24 cellular contexts compared by ENCODE assay signal in genomic region chr5:115856936-115857524, GRCh38. TPM values are rescaled to one million over a fixed set of nuclear protein-coding genes. Genes with fewer than 3 reads are reported as not detected.
DNase-seq lines count a peak whose midpoint lies in the region; ATAC-seq, FAIRE-seq and TF ChIP-seq lines count a peak whose summit lies in the region.
"Had no signal": no experiment of that assay in that cellular context is flagged by ENCODE, and none has a peak within 500 bp of the region (broad histone marks: within the 10 kb centered on the region; RNA-seq: fewer than 3 reads in every experiment).

No MANE protein-coding gene starts in this region.

- H3K4me1 Mint-ChIP-seq in T-helper 17 cell, result peaks cover 24% of the 10 kb centered on the region

- no peak overlapping the region for H3K9ac ChIP-seq in HepG2 (ENCODE audit: insufficient read depth, low read depth, low read length)
- H3K9ac ChIP-seq: GM23248 had no signal

- ATAC-seq in HepG2 (no peak), right lobe of liver (no peak), T-helper 17 cell (no peak), left colon (peak; percentile 85)

- over 99% methylated on average over 4 of the region's 4 CpGs for WGBS in HepG2 (ENCODE audit: low lambda C conversion rate)
- WGBS in right lobe of liver (ENCODE audit: insufficient coverage, low coverage, low lambda C conversion rate, missing lambda C conversion rate), result 69% methylated on average over 4 of the region's 4 CpGs

- in situ Hi-C loops in HepG2 (cut with HindIII; ENCODE audit: extremely low pct_ligation_motif_present, low pct_unique_long_range_greater_than_20kb), result no loop called here

- no peaks in the 10 kb centered on the region for H3K36me3 Mint-ChIP-seq in T-helper 17 cell (ENCODE audit: low read depth)

- DNase-seq in HepG2 (ENCODE audit: low spot score), result no peak
- DNase-seq in right lobe of liver, result no peak
- DNase-seq in T-helper 17 cell, result no peak
- no peak for DNase-seq in left colon
- DNase-seq in tibial artery, result no peak
- no peak for DNase-seq in left ventricle myocardium inferior
- no peak for DNase-seq in GM03348 (ENCODE audit: low spot score)
- DNase-seq in NCI-H128 (lab: John Stamatoyannopoulos, UW; ENCODE audit: unreplicated experiment), result no peak
- DNase-seq: activated naive CD4-positive, alpha-beta T cell treated with Interleukin-2 at 50 U/mL for 16 hours; activated T-cell treated with anti-CD3 and anti-CD28 coated beads, Interleukin-2, amount 50 U/mL, for 24 hours; COR-L47; dorsolateral prefrontal cortex; foreskin melanocyte; islet precursor cell; MM.1S; NCI-H1436 treated with DMSO at 0.1 percent for 48 hours; NCI-H524 treated with DMSO at 0.1 percent for 48 hours; upper lobe of left lung had no signal

- H3K27ac Mint-ChIP-seq in T-helper 17 cell, result peak overlapping the region; percentile 41
- H3K27ac Mint-ChIP-seq: activated T-cell treated with anti-CD3 and anti-CD28 coated beads, Interleukin-2, amount 50 U/mL, for 24 hours; IgD-negative memory B cell had no signal

- peak; percentile 23 for FAIRE-seq in HepG2 (lab: Jason Lieb, UNC)
- FAIRE-seq: A549, TTC549 had no signal

- no peaks in the 10 kb centered on the region for H3K27me3 Mint-ChIP-seq in T-helper 17 cell
- H3K27me3 Mint-ChIP-seq: activated T-cell treated with anti-CD3 and anti-CD28 coated beads, Interleukin-2, amount 50 U/mL, for 24 hours; IgD-negative memory B cell had no signal

- POLR2A ChIA-PET in HepG2 (lab: Yijun Ruan, JAX), result no interaction called here

- CTCF ChIA-PET in HepG2 (lab: Yijun Ruan, JAX; ENCODE audit: low intra/inter-chr PET ratio, low total read pairs), result interaction anchor here (0.7 kb wide), 1 partner anchor 310 kb away, joined by 3 read pairs; no protein-coding TSS in a partner anchor

- H3K36me3 ChIP-seq in HepG2 (replicated peaks in 1 of 2; ENCODE audit: control insufficient read depth in 1 of 2, insufficient read depth in 2 of 2, low read length in 2 of 2) (no peaks in the 10 kb centered on the region; a peak in 1 of 5 replicates), right lobe of liver (no peaks in the 10 kb centered on the region), tibial artery (no peaks in the 10 kb centered on the region), left ventricle myocardium inferior (peaks cover 5% of the 10 kb centered on the region)
- H3K36me3 ChIP-seq: right atrium auricular region, upper lobe of left lung had no signal

- no peak for TF ChIP-seq CTCF in HepG2 (CRISPR knock-in tag; IDR thresholded peaks at IDR 0.05)
- no peak for TF ChIP-seq CTCF in right lobe of liver (IDR thresholded peaks at IDR 0.05)
- TF ChIP-seq CTCF in tibial artery (IDR thresholded peaks at IDR 0.05), result no peak
- no peak for TF ChIP-seq CTCF in left ventricle myocardium inferior (IDR thresholded peaks at IDR 0.05; ENCODE audit: borderline replicate concordance)

- BruUV-seq in HepG2 (replicated peaks; lab: Mats Ljungman, UMichigan), result no TSS peak

- peaks cover 12% of the 10 kb centered on the region for H3K4me1 ChIP-seq in HepG2 (ENCODE audit: insufficient read depth, low read length)
- peaks cover 0 to 16% (median 7%) of the 10 kb centered on the region in 4 donors for H3K4me1 ChIP-seq in right lobe of liver
- peaks cover 0 to 94% (median 27%) of the 10 kb centered on the region in 4 donors for H3K4me1 ChIP-seq in tibial artery
- H3K4me1 ChIP-seq in left ventricle myocardium inferior, result peaks cover 55% of the 10 kb centered on the region

- H3K27me3 ChIP-seq in HepG2 (ENCODE audit: control insufficient read depth in 1 of 2, insufficient read depth in 2 of 2, low read length in 2 of 2) (no peaks in the 10 kb centered on the region), right lobe of liver (no peaks in the 10 kb centered on the region), tibial artery (no peaks in the 10 kb centered on the region), left ventricle myocardium inferior (ENCODE audit: low read depth) (no peaks in the 10 kb centered on the region)
- H3K27me3 ChIP-seq: dorsolateral prefrontal cortex, right atrium auricular region, upper lobe of left lung had no signal

- intact Hi-C loops in HepG2 (cut with micrococcal nuclease; ENCODE audit: unreplicated experiment) (no loop called here), right lobe of liver (cut with DNase I) (no loop called here), left colon (cut with DNase I, micrococcal nuclease) (no loop called here), tibial artery (cut with DNase I; ENCODE audit: low total_unique reads) (no loop called here), left ventricle myocardium inferior (cut with micrococcal nuclease) (no loop called here)

- no peak overlapping the region for H3K27ac ChIP-seq in HepG2 (ENCODE audit: extremely low read length, insufficient read depth, low read length)
- no peak overlapping the region for H3K27ac ChIP-seq in right lobe of liver
- H3K27ac ChIP-seq in tibial artery, result peak overlapping the region; percentile 19 to 55
- no peak overlapping the region for H3K27ac ChIP-seq in left ventricle myocardium inferior (replicated peaks)
- H3K27ac ChIP-seq: A549, GM23248, right atrium auricular region, upper lobe of left lung had no signal

- no peak for TF ChIP-seq RAD21 in HepG2 (CRISPR knock-in tag; IDR thresholded peaks at IDR 0.05)

- peaks cover 5% of the 10 kb centered on the region; the same call in 1 of the 2 replicates for H4K20me1 ChIP-seq in HepG2 (ENCODE audit: insufficient read depth, low read length)

- H3K9me3 ChIP-seq in HepG2 (ENCODE audit: low read length) (peaks cover 9% of the 10 kb centered on the region; the same call in 1 of the 2 replicates), right lobe of liver (peaks cover 0 to 5% (median 0%) of the 10 kb centered on the region in 4 donors), T-helper 17 cell (ENCODE audit: control insufficient read depth, low read length, poor library complexity, severe bottlenecking) (no peaks in the 10 kb centered on the region), tibial artery (no peaks in the 10 kb centered on the region), left ventricle myocardium inferior (replicated peaks) (peaks cover 11% of the 10 kb centered on the region)
- H3K9me3 ChIP-seq: upper lobe of left lung had no signal

- H3K4me2 ChIP-seq in HepG2 (ENCODE audit: low read depth, low read length), result no peak overlapping the region

- TF ChIP-seq EP300 in HepG2 (IDR thresholded peaks at IDR 0.05; ENCODE audit: low read depth in 2 of 2, low read length in 2 of 2) (no peak), HepG2 (CRISPR knock-in tag; IDR thresholded peaks at IDR 0.05; ENCODE audit: borderline replicate concordance) (no peak)

- H3K4me3 ChIP-seq in HepG2 (replicated peaks in 1 of 3; ENCODE audit: insufficient read depth in 1 of 3, low read depth in 2 of 3, low read length in 3 of 3) (no peak overlapping the region), right lobe of liver (no peak overlapping the region), tibial artery (no peak overlapping the region), left ventricle myocardium inferior (no peak overlapping the region)
- H3K4me3 ChIP-seq: A549, dorsolateral prefrontal cortex, GM23248, right atrium auricular region, upper lobe of left lung had no signal

- no peak for TF ChIP-seq POLR2A in HepG2 (IDR thresholded peaks at IDR 0.05; ENCODE audit: insufficient read depth in 1 of 2, low read depth in 2 of 2, low read length in 2 of 2)
- no peak for TF ChIP-seq POLR2A in right lobe of liver (IDR thresholded peaks at IDR 0.05)

- H3K4me3 Mint-ChIP-seq in T-helper 17 cell, result no peak overlapping the region
- H3K4me3 Mint-ChIP-seq: activated T-cell treated with anti-CD3 and anti-CD28 coated beads, Interleukin-2, amount 50 U/mL, for 24 hours; IgD-negative memory B cell had no signal

- no peak overlapping the region for H2AFZ ChIP-seq in HepG2 (ENCODE audit: low read length)
- H2AFZ ChIP-seq: GM23248 had no signal

- peaks cover 88% of the 10 kb centered on the region for H3K79me2 ChIP-seq in HepG2 (ENCODE audit: insufficient read depth, low read length)

RNA-seq across cellular contexts. Expression of gene AP3S1, which starts 15.3 kb away (rescaled TPM):
- total RNA-seq in HepG2 (2016; rRNA removed; fragmentation: Illumina TruSeq; extraction: Trizol), result 85.9 and 88.8 TPM in 2 replicates
- 243 and 253 TPM in 2 replicates for total RNA-seq in HepG2 (2016; cell fraction: cytosol; rRNA removed; fragmentation: Illumina TruSeq; extraction: Trizol; ENCODE audit: low read depth)
- 77.4 and 86.8 TPM in 2 replicates for total RNA-seq in HepG2 (2016; cell fraction: insoluble cytoplasmic fraction; rRNA removed; fragmentation: Illumina TruSeq; extraction: Trizol)
- total RNA-seq in HepG2 (2016; cell fraction: membrane; rRNA removed; fragmentation: Illumina TruSeq; extraction: Trizol), result 236 and 253 TPM in 2 replicates
- 40.7 and 54.3 TPM in 2 replicates for total RNA-seq in HepG2 (2016; cell fraction: nucleus; rRNA removed; fragmentation: Illumina TruSeq; extraction: Trizol)
- 28.5 and 50.5 TPM in 2 replicates for polyA plus RNA-seq in HepG2 (2011; rRNA removed)
- 18.5 and 27.6 TPM in 2 replicates for polyA plus RNA-seq in HepG2 (2011; cell fraction: cytosol; rRNA removed)
- 5.6 and 9.3 TPM in 2 replicates for polyA plus RNA-seq in HepG2 (2011; cell fraction: nucleus; rRNA removed)
- 78.2 and 104 TPM in 2 replicates for polyA plus RNA-seq in HepG2 (2012)
- polyA plus RNA-seq in HepG2 (2016; cell fraction: cytosol; fragmentation: Illumina TruSeq; extraction: Trizol; ENCODE audit: low read depth), result 547 and 588 TPM in 2 replicates
- 158 and 163 TPM in 2 replicates for polyA plus RNA-seq in HepG2 (2016; cell fraction: insoluble cytoplasmic fraction; fragmentation: Illumina TruSeq; extraction: Trizol; ENCODE audit: low read depth)
- 408 and 423 TPM in 2 replicates for polyA plus RNA-seq in HepG2 (2016; cell fraction: membrane; fragmentation: Illumina TruSeq; extraction: Trizol; ENCODE audit: low read depth)
- 74.1 and 89.2 TPM in 2 replicates for polyA plus RNA-seq in HepG2 (2016; cell fraction: nucleus; fragmentation: Illumina TruSeq; extraction: Trizol; ENCODE audit: insufficient read depth, low read depth)
- 2.1 and 7.3 TPM in 2 replicates for polyA minus RNA-seq in HepG2 (2011; rRNA and poly(A)+ RNA removed; ENCODE audit: low replicate concordance)
- polyA minus RNA-seq in HepG2 (2011; cell fraction: cytosol; rRNA and poly(A)+ RNA removed), result 22.5 and 27.5 TPM in 2 replicates
- polyA minus RNA-seq in HepG2 (2011; cell fraction: nucleus; rRNA and poly(A)+ RNA removed), result 39.5 and 46.4 TPM in 2 replicates
- 10 to 100 TPM; 27.8 to 51.0 (median 40.4) TPM for total RNA-seq in right lobe of liver
- total RNA-seq in T-helper 17 cell, result 10 to 100 TPM; 44.5 to 45.0 TPM
- 10 to 100 TPM; 73.4 to 90.4 TPM for total RNA-seq in left colon
- total RNA-seq in left ventricle myocardium inferior, result 57.3 TPM

RNA-seq across cellular contexts. Expression of gene ATG12, which starts 15.7 kb away (rescaled TPM):
- 45.1 and 46.4 TPM in 2 replicates for total RNA-seq in HepG2 (2016; rRNA removed; fragmentation: Illumina TruSeq; extraction: Trizol)
- 9.0 and 9.2 TPM in 2 replicates for total RNA-seq in HepG2 (2016; cell fraction: cytosol; rRNA removed; fragmentation: Illumina TruSeq; extraction: Trizol; ENCODE audit: low read depth)
- 45.8 and 56.5 TPM in 2 replicates for total RNA-seq in HepG2 (2016; cell fraction: insoluble cytoplasmic fraction; rRNA removed; fragmentation: Illumina TruSeq; extraction: Trizol)
- 19.9 and 23.9 TPM in 2 replicates for total RNA-seq in HepG2 (2016; cell fraction: membrane; rRNA removed; fragmentation: Illumina TruSeq; extraction: Trizol)
- 50.0 and 53.8 TPM in 2 replicates for total RNA-seq in HepG2 (2016; cell fraction: nucleus; rRNA removed; fragmentation: Illumina TruSeq; extraction: Trizol)
- 46.5 and 58.1 TPM in 2 replicates for polyA plus RNA-seq in HepG2 (2011; rRNA removed)
- polyA plus RNA-seq in HepG2 (2011; cell fraction: cytosol; rRNA removed), result 17.7 and 25.4 TPM in 2 replicates
- polyA plus RNA-seq in HepG2 (2011; cell fraction: nucleus; rRNA removed), result 29.3 and 43.5 TPM in 2 replicates
- 45.7 and 46.0 TPM in 2 replicates for polyA plus RNA-seq in HepG2 (2012)
- 10.3 and 10.8 TPM in 2 replicates for polyA plus RNA-seq in HepG2 (2016; cell fraction: cytosol; fragmentation: Illumina TruSeq; extraction: Trizol; ENCODE audit: low read depth)
- 51.5 and 54.3 TPM in 2 replicates for polyA plus RNA-seq in HepG2 (2016; cell fraction: insoluble cytoplasmic fraction; fragmentation: Illumina TruSeq; extraction: Trizol; ENCODE audit: low read depth)
- polyA plus RNA-seq in HepG2 (2016; cell fraction: membrane; fragmentation: Illumina TruSeq; extraction: Trizol; ENCODE audit: low read depth), result 17.9 and 19.4 TPM in 2 replicates
- 50.9 and 51.2 TPM in 2 replicates for polyA plus RNA-seq in HepG2 (2016; cell fraction: nucleus; fragmentation: Illumina TruSeq; extraction: Trizol; ENCODE audit: insufficient read depth, low read depth)
- polyA minus RNA-seq in HepG2 (2011; rRNA and poly(A)+ RNA removed; ENCODE audit: low replicate concordance), result 17.9 and 33.0 TPM in 2 replicates
- 17.3 and 18.1 TPM in 2 replicates for polyA minus RNA-seq in HepG2 (2011; cell fraction: cytosol; rRNA and poly(A)+ RNA removed)
- 153 and 155 TPM in 2 replicates for polyA minus RNA-seq in HepG2 (2011; cell fraction: nucleus; rRNA and poly(A)+ RNA removed)
- total RNA-seq in right lobe of liver, result 10 to 100 TPM; 18.4 to 32.4 (median 21.8) TPM
- 10 to 100 TPM; 58.0 to 64.2 TPM for total RNA-seq in T-helper 17 cell
- total RNA-seq in left colon, result 10 to 100 TPM; 31.2 to 32.8 TPM
- total RNA-seq in left ventricle myocardium inferior, result 24.1 TPM

RNA-seq across cellular contexts. Expression of gene CDO1, which starts 40.6 kb away (rescaled TPM):
- 4.4 and 5.3 TPM in 2 replicates for total RNA-seq in HepG2 (2016; rRNA removed; fragmentation: Illumina TruSeq; extraction: Trizol)
- 1.1 and 1.3 TPM in 2 replicates for total RNA-seq in HepG2 (2016; cell fraction: cytosol; rRNA removed; fragmentation: Illumina TruSeq; extraction: Trizol; ENCODE audit: low read depth)
- 4.2 and 5.4 TPM in 2 replicates for total RNA-seq in HepG2 (2016; cell fraction: insoluble cytoplasmic fraction; rRNA removed; fragmentation: Illumina TruSeq; extraction: Trizol)
- total RNA-seq in HepG2 (2016; cell fraction: membrane; rRNA removed; fragmentation: Illumina TruSeq; extraction: Trizol), result 1.9 and 2.0 TPM in 2 replicates
- 1.9 and 2.3 TPM in 2 replicates for total RNA-seq in HepG2 (2016; cell fraction: nucleus; rRNA removed; fragmentation: Illumina TruSeq; extraction: Trizol)
- 3.2 and 5.2 TPM in 2 replicates for polyA plus RNA-seq in HepG2 (2011; rRNA removed)
- 3.4 and 3.6 TPM in 2 replicates for polyA plus RNA-seq in HepG2 (2011; cell fraction: cytosol; rRNA removed)
- polyA plus RNA-seq in HepG2 (2011; cell fraction: nucleus; rRNA removed), result 6.3 and 8.9 TPM in 2 replicates
- polyA plus RNA-seq in HepG2 (2012), result 3.0 and 4.8 TPM in 2 replicates
- 0.44 and 0.78 TPM in 2 replicates for polyA plus RNA-seq in HepG2 (2016; cell fraction: cytosol; fragmentation: Illumina TruSeq; extraction: Trizol; ENCODE audit: low read depth)
- polyA plus RNA-seq in HepG2 (2016; cell fraction: insoluble cytoplasmic fraction; fragmentation: Illumina TruSeq; extraction: Trizol; ENCODE audit: low read depth), result 4.7 and 5.5 TPM in 2 replicates
- polyA plus RNA-seq in HepG2 (2016; cell fraction: membrane; fragmentation: Illumina TruSeq; extraction: Trizol; ENCODE audit: low read depth), result 1.2 and 1.8 TPM in 2 replicates
- polyA plus RNA-seq in HepG2 (2016; cell fraction: nucleus; fragmentation: Illumina TruSeq; extraction: Trizol; ENCODE audit: insufficient read depth, low read depth), result 2.7 and 4.5 TPM in 2 replicates
- polyA minus RNA-seq in HepG2 (2011; rRNA and poly(A)+ RNA removed; ENCODE audit: low replicate concordance), result 10.1 TPM in 1 of 2 replicates, not detected in the other
- 3.1 and 6.1 TPM in 2 replicates for polyA minus RNA-seq in HepG2 (2011; cell fraction: cytosol; rRNA and poly(A)+ RNA removed)
- polyA minus RNA-seq in HepG2 (2011; cell fraction: nucleus; rRNA and poly(A)+ RNA removed), result 5.4 and 9.6 TPM in 2 replicates
- total RNA-seq in right lobe of liver, result 100 to 1,000 TPM in 5 of 6 experiments, 10 to 100 TPM in 1; 98.9 to 260 (median 154) TPM
- not detected for total RNA-seq in T-helper 17 cell
- total RNA-seq in left colon, result under 1 TPM; 0.55 to 0.95 TPM
- 6.8 TPM for total RNA-seq in left ventricle myocardium inferior
- total RNA-seq: lung microvascular endothelial cell had no signal
- polyA plus RNA-seq: A549, IgD-negative memory B cell had no signal

Comparison
In these comparisons a context has a peak if more than half of its experiments do, and no peak if none do; other contexts are left out.
1. RNA of gene CDO1, which starts 40.6 kb away (total RNA-seq): 98.9 to 260 TPM in right lobe of liver; 6.8 TPM in left ventricle myocardium inferior (single experiment), 1.1 to 5.4 TPM in HepG2, 0.55 to 0.95 TPM in left colon and not detected in T-helper 17 cell; every median in the first group is over 10 times any median in the second.
2. H3K27ac ChIP-seq: peak in tibial artery (2 of 2); none in HepG2 (single experiment), right lobe of liver (0 of 3) and left ventricle myocardium inferior (single experiment).